In the genomic region with DNA sequence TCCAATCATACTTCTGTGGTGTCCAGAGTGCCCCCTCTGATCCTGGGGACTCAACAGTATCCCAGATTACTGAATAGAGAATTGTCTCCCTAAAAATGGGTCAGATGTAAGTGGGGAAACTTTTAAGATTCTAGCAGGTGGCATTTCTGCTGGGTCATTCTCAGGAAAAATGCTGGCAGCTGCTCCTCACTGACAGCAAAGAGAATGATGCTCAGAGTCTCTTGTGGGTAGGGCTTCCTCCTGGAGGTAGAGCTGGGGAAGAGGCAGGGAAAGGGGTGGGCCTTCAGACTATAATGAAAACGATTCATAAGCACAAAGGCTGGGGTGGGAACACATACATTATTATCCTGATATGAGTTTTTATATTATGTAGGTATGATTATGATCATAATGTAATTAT, we compare ENCODE assay signal across 22 cellular contexts.
"Had no signal": no experiment of that assay in that cellular context is flagged by ENCODE, and none has a peak within 500 bp of the region (broad histone marks: within the 10 kb centered on the region; RNA-seq: fewer than 3 reads in every experiment).

No MANE protein-coding gene starts in this region.

- H3K4me3 ChIP-seq: ascending aorta, coronary artery, dorsolateral prefrontal cortex had no signal

- H3K27ac ChIP-seq: ascending aorta, coronary artery, dorsolateral prefrontal cortex had no signal

- H3K4me1 ChIP-seq: ascending aorta had no signal

- H3K27me3 ChIP-seq: ascending aorta, dorsolateral prefrontal cortex had no signal

- DNase-seq: activated CD4-positive, alpha-beta memory T cell treated with anti-CD3 and anti-CD28 coated beads for 36 hours; activated CD4-positive, alpha-beta T cell treated with anti-CD3 and anti-CD28 coated beads for 36 hours; activated CD4-positive, alpha-beta T cell treated with anti-CD3 and anti-CD28 coated beads, Interleukin-2, amount 10 ng/mL, durations not matched to agents 24 days and 14 days; activated CD4-positive, CD25-positive, alpha-beta regulatory T cell; activated CD4-positive, CD25-positive, alpha-beta regulatory T cell treated with anti-CD3 and anti-CD28 coated beads, Interleukin-2, amount 50 U/mL, for 72 hours; activated CD8-positive, alpha-beta memory T cell treated with anti-CD3 and anti-CD28 coated beads, Interleukin-2, amount 10 ng/mL, durations not matched to agents 7 days and 5 days; activated CD8-positive, alpha-beta memory T cell treated with anti-CD3 and anti-CD28 coated beads, Interleukin-2, amount 50 U/mL, for 4 hours; activated CD8-positive, alpha-beta T cell treated with anti-CD3 and anti-CD28 coated beads, Interleukin-2, amount 10 ng/mL, durations not matched to agents 7 days and 5 days; activated gamma-delta T cell; activated naive CD4-positive, alpha-beta T cell; activated naive CD4-positive, alpha-beta T cell treated with anti-CD3 and anti-CD28 coated beads, Interleukin-2, amount 10 ng/mL, durations not matched to agents 7 days and 5 days; activated naive CD8-positive, alpha-beta T cell treated with anti-CD3 and anti-CD28 coated beads, Interleukin-2, amount 10 ng/mL, durations not matched to agents 7 days and 5 days; activated T-cell treated with anti-CD3 and anti-CD28 coated beads, Interleukin-2, amount 50 U/mL, for 1 hour; activated T-cell treated with anti-CD3 and anti-CD28 coated beads, Interleukin-2, amount 50 U/mL, for 48 hours; dorsolateral prefrontal cortex; effector memory CD4-positive, alpha-beta T cell; endodermal cell; foreskin fibroblast; head of caudate nucleus; hippocampal formation had no signal

- H3K36me3 ChIP-seq: ascending aorta had no signal

- H3K9me3 ChIP-seq: ascending aorta had no signal
